Comparison of ENCODE assay signal across 2 cellular contexts in the genomic region with DNA sequence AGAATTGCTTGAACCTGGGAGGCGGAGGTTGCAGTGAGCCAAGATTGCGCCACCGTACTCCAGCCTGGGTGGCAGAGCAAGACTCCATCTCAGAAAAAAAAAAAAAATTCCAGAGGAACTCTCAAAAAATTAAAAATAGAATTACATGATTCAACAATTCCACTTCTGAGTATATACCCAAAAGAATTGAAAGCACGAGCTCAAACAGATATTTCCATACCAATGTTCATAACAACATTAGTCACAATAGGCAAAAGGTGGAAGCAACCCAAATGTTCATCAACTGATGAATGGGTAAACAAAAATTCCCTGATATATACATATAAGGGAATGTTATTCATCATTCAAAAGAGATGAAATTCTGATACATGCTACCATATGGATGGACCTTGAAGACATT.
TF ChIP-seq lines count a peak whose summit lies in the region.

No MANE protein-coding gene starts in this region.

TF ChIP-seq in SK-N-SH, 30 proteins besides CTCF, POLR2A, EP300 and RAD21:
- TF ChIP-seq MEF2A (IDR thresholded peaks at IDR 0.05; ENCODE audit: borderline replicate concordance, low read depth), result peak; percentile 46; the same call in 1 of the 2 replicates
- TF ChIP-seq FOSL2 (IDR thresholded peaks at IDR 0.05; ENCODE audit: borderline replicate concordance, low read depth), result peak; percentile 23; the same call in 1 of the 2 replicates
- TF ChIP-seq, protein P1, sequence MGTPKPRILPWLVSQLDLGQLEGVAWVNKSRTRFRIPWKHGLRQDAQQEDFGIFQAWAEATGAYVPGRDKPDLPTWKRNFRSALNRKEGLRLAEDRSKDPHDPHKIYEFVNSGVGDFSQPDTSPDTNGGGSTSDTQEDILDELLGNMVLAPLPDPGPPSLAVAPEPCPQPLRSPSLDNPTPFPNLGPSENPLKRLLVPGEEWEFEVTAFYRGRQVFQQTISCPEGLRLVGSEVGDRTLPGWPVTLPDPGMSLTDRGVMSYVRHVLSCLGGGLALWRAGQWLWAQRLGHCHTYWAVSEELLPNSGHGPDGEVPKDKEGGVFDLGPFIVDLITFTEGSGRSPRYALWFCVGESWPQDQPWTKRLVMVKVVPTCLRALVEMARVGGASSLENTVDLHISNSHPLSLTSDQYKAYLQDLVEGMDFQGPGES (IDR thresholded peaks at IDR 0.05; ENCODE audit: low read depth, low read length), result no peak

TF ChIP-seq in SK-N-SH treated with all-trans-retinoic acid at 6 μM for 48 hours, 23 proteins besides CTCF, POLR2A, EP300 and RAD21 (continued from another document):
- TF ChIP-seq, protein P2, sequence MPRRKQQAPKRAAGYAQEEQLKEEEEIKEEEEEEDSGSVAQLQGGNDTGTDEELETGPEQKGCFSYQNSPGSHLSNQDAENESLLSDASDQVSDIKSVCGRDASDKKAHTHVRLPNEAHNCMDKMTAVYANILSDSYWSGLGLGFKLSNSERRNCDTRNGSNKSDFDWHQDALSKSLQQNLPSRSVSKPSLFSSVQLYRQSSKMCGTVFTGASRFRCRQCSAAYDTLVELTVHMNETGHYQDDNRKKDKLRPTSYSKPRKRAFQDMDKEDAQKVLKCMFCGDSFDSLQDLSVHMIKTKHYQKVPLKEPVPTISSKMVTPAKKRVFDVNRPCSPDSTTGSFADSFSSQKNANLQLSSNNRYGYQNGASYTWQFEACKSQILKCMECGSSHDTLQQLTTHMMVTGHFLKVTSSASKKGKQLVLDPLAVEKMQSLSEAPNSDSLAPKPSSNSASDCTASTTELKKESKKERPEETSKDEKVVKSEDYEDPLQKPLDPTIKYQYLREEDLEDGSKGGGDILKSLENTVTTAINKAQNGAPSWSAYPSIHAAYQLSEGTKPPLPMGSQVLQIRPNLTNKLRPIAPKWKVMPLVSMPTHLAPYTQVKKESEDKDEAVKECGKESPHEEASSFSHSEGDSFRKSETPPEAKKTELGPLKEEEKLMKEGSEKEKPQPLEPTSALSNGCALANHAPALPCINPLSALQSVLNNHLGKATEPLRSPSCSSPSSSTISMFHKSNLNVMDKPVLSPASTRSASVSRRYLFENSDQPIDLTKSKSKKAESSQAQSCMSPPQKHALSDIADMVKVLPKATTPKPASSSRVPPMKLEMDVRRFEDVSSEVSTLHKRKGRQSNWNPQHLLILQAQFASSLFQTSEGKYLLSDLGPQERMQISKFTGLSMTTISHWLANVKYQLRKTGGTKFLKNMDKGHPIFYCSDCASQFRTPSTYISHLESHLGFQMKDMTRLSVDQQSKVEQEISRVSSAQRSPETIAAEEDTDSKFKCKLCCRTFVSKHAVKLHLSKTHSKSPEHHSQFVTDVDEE (CRISPR knock-in tag; IDR thresholded peaks at IDR 0.05), result no peak
- TF ChIP-seq ZFP3 (CRISPR knock-in tag; IDR thresholded peaks at IDR 0.05) (no peak), ESRRG (CRISPR knock-in tag; IDR thresholded peaks at IDR 0.05) (no peak), GLIS3 (CRISPR knock-in tag; IDR thresholded peaks at IDR 0.05) (no peak), ZFP30 (CRISPR knock-in tag; IDR thresholded peaks at IDR 0.05) (no peak), ZC3H10 (CRISPR knock-in tag; IDR thresholded peaks at IDR 0.05) (no peak), SNAI2 (CRISPR knock-in tag; IDR thresholded peaks at IDR 0.05) (no peak), TOX (CRISPR knock-in tag; IDR thresholded peaks at IDR 0.05; ENCODE audit: borderline replicate concordance) (no peak), PPARA (CRISPR knock-in tag; IDR thresholded peaks at IDR 0.05; ENCODE audit: borderline replicate concordance) (no peak), ZNF70 (CRISPR knock-in tag; IDR thresholded peaks at IDR 0.05) (no peak), CSDC2 (CRISPR knock-in tag; IDR thresholded peaks at IDR 0.05) (no peak), RARB (CRISPR knock-in tag; IDR thresholded peaks at IDR 0.05) (no peak), OSR1 (CRISPR knock-in tag; IDR thresholded peaks at IDR 0.05) (no peak), ZNF565 (CRISPR knock-in tag; conservative IDR thresholded peaks at IDR 0.05; ENCODE audit: low read depth) (no peak), BACH2 (CRISPR knock-in tag; IDR thresholded peaks at IDR 0.05; ENCODE audit: borderline replicate concordance) (no peak)
- TF ChIP-seq, protein P3, sequence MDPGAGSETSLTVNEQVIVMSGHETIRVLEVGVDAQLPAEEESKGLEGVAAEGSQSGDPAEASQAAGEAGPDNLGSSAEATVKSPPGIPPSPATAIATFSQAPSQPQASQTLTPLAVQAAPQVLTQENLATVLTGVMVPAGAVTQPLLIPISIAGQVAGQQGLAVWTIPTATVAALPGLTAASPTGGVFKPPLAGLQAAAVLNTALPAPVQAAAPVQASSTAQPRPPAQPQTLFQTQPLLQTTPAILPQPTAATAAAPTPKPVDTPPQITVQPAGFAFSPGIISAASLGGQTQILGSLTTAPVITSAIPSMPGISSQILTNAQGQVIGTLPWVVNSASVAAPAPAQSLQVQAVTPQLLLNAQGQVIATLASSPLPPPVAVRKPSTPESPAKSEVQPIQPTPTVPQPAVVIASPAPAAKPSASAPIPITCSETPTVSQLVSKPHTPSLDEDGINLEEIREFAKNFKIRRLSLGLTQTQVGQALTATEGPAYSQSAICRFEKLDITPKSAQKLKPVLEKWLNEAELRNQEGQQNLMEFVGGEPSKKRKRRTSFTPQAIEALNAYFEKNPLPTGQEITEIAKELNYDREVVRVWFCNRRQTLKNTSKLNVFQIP (CRISPR knock-in tag; IDR thresholded peaks at IDR 0.05; ENCODE audit: borderline replicate concordance, low read depth), result no peak
- TF ChIP-seq, protein P4, sequence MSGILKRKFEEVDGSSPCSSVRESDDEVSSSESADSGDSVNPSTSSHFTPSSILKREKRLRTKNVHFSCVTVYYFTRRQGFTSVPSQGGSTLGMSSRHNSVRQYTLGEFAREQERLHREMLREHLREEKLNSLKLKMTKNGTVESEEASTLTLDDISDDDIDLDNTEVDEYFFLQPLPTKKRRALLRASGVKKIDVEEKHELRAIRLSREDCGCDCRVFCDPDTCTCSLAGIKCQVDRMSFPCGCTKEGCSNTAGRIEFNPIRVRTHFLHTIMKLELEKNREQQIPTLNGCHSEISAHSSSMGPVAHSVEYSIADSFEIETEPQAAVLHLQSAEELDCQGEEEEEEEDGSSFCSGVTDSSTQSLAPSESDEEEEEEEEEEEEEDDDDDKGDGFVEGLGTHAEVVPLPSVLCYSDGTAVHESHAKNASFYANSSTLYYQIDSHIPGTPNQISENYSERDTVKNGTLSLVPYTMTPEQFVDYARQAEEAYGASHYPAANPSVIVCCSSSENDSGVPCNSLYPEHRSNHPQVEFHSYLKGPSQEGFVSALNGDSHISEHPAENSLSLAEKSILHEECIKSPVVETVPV (CRISPR knock-in tag; IDR thresholded peaks at IDR 0.05), result no peak
- TF ChIP-seq, protein P5, sequence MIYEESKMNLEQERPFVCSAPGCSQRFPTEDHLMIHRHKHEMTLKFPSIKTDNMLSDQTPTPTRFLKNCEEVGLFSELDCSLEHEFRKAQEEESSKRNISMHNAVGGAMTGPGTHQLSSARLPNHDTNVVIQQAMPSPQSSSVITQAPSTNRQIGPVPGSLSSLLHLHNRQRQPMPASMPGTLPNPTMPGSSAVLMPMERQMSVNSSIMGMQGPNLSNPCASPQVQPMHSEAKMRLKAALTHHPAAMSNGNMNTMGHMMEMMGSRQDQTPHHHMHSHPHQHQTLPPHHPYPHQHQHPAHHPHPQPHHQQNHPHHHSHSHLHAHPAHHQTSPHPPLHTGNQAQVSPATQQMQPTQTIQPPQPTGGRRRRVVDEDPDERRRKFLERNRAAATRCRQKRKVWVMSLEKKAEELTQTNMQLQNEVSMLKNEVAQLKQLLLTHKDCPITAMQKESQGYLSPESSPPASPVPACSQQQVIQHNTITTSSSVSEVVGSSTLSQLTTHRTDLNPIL (CRISPR knock-in tag; IDR thresholded peaks at IDR 0.05; ENCODE audit: low read depth), result no peak
